Comparison of ENCODE assay signal across 1 cellular context in the genomic region with DNA sequence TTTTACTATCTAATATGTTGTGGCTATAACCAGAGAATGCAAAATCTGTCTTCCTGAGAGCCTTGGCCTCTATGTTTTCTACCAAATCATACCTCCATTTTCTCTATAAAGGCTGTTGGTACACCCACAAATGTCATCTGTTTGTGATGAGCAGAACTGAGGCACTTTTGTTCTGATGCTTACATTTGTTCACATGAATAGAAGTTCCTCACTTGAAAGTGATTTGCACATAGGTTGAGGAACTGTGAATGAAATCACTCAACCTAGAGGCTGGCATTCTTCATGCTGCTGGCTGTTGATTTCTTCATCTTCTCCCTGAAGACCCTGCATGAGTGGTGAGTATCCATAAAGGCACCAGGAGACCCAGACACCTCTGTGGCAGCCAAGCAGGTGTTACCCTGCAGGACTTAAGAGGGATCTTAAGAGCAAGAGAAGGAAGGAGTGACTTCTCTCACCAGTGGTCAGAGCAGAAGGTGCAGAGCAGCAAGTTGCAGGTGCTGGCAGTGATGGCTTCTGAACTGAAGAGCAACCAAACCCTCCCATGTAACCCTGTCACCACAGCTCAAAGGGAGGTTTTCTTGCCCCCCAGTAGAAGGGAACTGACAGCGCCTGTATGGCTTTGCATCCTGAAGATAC.
TF ChIP-seq lines count a peak whose summit lies in the region.

No MANE protein-coding gene starts in this region.

TF ChIP-seq in GM23338, 12 proteins besides CTCF, POLR2A, EP300 and RAD21 (continued from another document):
- TF ChIP-seq, protein P1, sequence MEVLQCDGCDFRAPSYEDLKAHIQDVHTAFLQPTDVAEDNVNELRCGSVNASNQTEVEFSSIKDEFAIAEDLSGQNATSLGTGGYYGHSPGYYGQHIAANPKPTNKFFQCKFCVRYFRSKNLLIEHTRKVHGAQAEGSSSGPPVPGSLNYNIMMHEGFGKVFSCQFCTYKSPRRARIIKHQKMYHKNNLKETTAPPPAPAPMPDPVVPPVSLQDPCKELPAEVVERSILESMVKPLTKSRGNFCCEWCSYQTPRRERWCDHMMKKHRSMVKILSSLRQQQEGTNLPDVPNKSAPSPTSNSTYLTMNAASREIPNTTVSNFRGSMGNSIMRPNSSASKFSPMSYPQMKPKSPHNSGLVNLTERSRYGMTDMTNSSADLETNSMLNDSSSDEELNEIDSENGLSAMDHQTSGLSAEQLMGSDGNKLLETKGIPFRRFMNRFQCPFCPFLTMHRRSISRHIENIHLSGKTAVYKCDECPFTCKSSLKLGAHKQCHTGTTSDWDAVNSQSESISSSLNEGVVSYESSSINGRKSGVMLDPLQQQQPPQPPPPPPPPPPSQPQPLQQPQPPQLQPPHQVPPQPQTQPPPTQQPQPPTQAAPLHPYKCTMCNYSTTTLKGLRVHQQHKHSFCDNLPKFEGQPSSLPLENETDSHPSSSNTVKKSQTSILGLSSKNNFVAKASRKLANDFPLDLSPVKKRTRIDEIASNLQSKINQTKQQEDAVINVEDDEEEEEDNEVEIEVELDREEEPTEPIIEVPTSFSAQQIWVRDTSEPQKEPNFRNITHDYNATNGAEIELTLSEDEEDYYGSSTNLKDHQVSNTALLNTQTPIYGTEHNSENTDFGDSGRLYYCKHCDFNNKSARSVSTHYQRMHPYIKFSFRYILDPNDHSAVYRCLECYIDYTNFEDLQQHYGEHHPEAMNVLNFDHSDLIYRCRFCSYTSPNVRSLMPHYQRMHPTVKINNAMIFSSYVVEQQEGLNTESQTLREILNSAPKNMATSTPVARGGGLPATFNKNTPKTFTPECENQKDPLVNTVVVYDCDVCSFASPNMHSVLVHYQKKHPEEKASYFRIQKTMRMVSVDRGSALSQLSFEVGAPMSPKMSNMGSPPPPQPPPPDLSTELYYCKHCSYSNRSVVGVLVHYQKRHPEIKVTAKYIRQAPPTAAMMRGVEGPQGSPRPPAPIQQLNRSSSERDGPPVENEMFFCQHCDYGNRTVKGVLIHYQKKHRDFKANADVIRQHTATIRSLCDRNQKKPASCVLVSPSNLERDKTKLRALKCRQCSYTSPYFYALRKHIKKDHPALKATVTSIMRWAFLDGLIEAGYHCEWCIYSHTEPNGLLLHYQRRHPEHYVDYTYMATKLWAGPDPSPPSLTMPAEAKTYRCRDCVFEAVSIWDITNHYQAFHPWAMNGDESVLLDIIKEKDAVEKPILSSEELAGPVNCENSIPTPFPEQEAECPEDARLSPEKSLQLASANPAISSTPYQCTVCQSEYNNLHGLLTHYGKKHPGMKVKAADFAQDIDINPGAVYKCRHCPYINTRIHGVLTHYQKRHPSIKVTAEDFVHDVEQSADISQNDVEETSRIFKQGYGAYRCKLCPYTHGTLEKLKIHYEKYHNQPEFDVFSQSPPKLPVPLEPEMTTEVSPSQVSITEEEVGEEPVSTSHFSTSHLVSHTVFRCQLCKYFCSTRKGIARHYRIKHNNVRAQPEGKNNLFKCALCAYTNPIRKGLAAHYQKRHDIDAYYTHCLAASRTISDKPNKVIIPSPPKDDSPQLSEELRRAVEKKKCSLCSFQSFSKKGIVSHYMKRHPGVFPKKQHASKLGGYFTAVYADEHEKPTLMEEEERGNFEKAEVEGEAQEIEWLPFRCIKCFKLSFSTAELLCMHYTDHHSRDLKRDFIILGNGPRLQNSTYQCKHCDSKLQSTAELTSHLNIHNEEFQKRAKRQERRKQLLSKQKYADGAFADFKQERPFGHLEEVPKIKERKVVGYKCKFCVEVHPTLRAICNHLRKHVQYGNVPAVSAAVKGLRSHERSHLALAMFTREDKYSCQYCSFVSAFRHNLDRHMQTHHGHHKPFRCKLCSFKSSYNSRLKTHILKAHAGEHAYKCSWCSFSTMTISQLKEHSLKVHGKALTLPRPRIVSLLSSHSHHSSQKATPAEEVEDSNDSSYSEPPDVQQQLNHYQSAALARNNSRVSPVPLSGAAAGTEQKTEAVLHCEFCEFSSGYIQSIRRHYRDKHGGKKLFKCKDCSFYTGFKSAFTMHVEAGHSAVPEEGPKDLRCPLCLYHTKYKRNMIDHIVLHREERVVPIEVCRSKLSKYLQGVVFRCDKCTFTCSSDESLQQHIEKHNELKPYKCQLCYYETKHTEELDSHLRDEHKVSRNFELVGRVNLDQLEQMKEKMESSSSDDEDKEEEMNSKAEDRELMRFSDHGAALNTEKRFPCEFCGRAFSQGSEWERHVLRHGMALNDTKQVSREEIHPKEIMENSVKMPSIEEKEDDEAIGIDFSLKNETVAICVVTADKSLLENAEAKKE (CRISPR knock-in tag; IDR thresholded peaks at IDR 0.05) = no peak
- no peak for TF ChIP-seq EZH2 (IDR thresholded peaks at IDR 0.05; ENCODE audit: low read depth, unreplicated experiment)
- no peak for TF ChIP-seq POLR2AphosphoS5 (IDR thresholded peaks at IDR 0.05; ENCODE audit: low read depth)
- TF ChIP-seq, protein P2, sequence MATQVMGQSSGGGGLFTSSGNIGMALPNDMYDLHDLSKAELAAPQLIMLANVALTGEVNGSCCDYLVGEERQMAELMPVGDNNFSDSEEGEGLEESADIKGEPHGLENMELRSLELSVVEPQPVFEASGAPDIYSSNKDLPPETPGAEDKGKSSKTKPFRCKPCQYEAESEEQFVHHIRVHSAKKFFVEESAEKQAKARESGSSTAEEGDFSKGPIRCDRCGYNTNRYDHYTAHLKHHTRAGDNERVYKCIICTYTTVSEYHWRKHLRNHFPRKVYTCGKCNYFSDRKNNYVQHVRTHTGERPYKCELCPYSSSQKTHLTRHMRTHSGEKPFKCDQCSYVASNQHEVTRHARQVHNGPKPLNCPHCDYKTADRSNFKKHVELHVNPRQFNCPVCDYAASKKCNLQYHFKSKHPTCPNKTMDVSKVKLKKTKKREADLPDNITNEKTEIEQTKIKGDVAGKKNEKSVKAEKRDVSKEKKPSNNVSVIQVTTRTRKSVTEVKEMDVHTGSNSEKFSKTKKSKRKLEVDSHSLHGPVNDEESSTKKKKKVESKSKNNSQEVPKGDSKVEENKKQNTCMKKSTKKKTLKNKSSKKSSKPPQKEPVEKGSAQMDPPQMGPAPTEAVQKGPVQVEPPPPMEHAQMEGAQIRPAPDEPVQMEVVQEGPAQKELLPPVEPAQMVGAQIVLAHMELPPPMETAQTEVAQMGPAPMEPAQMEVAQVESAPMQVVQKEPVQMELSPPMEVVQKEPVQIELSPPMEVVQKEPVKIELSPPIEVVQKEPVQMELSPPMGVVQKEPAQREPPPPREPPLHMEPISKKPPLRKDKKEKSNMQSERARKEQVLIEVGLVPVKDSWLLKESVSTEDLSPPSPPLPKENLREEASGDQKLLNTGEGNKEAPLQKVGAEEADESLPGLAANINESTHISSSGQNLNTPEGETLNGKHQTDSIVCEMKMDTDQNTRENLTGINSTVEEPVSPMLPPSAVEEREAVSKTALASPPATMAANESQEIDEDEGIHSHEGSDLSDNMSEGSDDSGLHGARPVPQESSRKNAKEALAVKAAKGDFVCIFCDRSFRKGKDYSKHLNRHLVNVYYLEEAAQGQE (IDR thresholded peaks at IDR 0.05; ENCODE audit: unreplicated experiment) = no peak
- TF ChIP-seq ZNF114 (CRISPR knock-in tag; IDR thresholded peaks at IDR 0.05) = no peak
- TF ChIP-seq CREB1 (CRISPR knock-in tag; IDR thresholded peaks at IDR 0.05; ENCODE audit: low read depth) = no peak
